Comparison of ENCODE assay signal across 8 cellular contexts in genomic region chr14:104436047-104436531, GRCh38.
DNase-seq lines count a peak whose midpoint lies in the region; ATAC-seq lines count a peak whose summit lies in the region.

No MANE protein-coding gene starts in this region.

- ATAC-seq in Right ventricle myocardium inferior (peak; percentile 89), GM18519 (IDR thresholded peaks at IDR 0.05; ENCODE audit: low FRiP score, unreplicated experiment) (no peak)

- no peak overlapping the region for H4K8ac ChIP-seq in trophoblast cell (ENCODE audit: low read depth, low read length)

- H2BK5ac ChIP-seq in trophoblast cell (ENCODE audit: low read depth, low read length, poor library complexity), result no peak overlapping the region

- no peak overlapping the region for H3K9ac ChIP-seq in trophoblast cell (ENCODE audit: low read length)

- no peak overlapping the region for H2BK120ac ChIP-seq in trophoblast cell (ENCODE audit: insufficient read depth, low read length, poor library complexity)

- H3K79me1 ChIP-seq in trophoblast cell (ENCODE audit: low read length), result no peaks in the 10 kb centered on the region

- peak overlapping the region; percentile 30 for H2AFZ ChIP-seq in trophoblast cell (ENCODE audit: insufficient read depth, low read length, poor library complexity)

- no CpG with 5 or more reads among the region's 18 CpGs for WGBS in trophoblast cell (ENCODE audit: extremely low coverage, insufficient coverage, insufficient read length)

- no peak overlapping the region for H3K23ac ChIP-seq in trophoblast cell (ENCODE audit: low read length)

- no peak overlapping the region for H2AK5ac ChIP-seq in trophoblast cell (ENCODE audit: low read length)

- H4K91ac ChIP-seq in trophoblast cell (ENCODE audit: low read depth, low read length), result no peak overlapping the region

- no peak overlapping the region for H3K4ac ChIP-seq in trophoblast cell (ENCODE audit: low read depth, low read length)

- H3K9me3 ChIP-seq in SJCRH30 (replicated peaks), result no peaks in the 10 kb centered on the region
- peaks cover 2% of the 10 kb centered on the region for H3K9me3 ChIP-seq in trophoblast cell (ENCODE audit: insufficient read depth, low read depth, low read length)

- no peaks in the 10 kb centered on the region for H3K27me3 ChIP-seq in SJCRH30
- no peaks in the 10 kb centered on the region for H3K27me3 ChIP-seq in trophoblast cell (ENCODE audit: insufficient read depth, low read length)

- no peak overlapping the region for H3K4me2 ChIP-seq in trophoblast cell (ENCODE audit: low read length)

- H3K4me3 ChIP-seq in SJCRH30 (peak overlapping the region; percentile 40), trophoblast cell (ENCODE audit: low read depth, low read length) (no peak overlapping the region)

- H3K27ac ChIP-seq in SJCRH30 (peak overlapping the region; percentile 1; the same call in 1 of the 2 replicates), trophoblast cell (ENCODE audit: low read depth, low read length) (no peak overlapping the region)

- peaks cover 10% of the 10 kb centered on the region; the same call in 1 of the 2 replicates for H3K4me1 ChIP-seq in SJCRH30
- H3K4me1 ChIP-seq in trophoblast cell (ENCODE audit: control insufficient read depth in 1 of 2, insufficient read depth in 2 of 2, low read length in 2 of 2), result peaks cover 5 to 6% of the 10 kb centered on the region in 2 experiments

- H3K36me3 ChIP-seq in SJCRH30 (no peaks in the 10 kb centered on the region), trophoblast cell (ENCODE audit: control insufficient read depth in 1 of 2, insufficient read depth in 2 of 2, low read length in 2 of 2) (no peaks in the 10 kb centered on the region)

- H2BK12ac ChIP-seq in trophoblast cell (ENCODE audit: low read length), result no peak overlapping the region

- no peak overlapping the region for H4K12ac ChIP-seq in trophoblast cell (ENCODE audit: low read depth, low read length)

- intact Hi-C loops in Right ventricle myocardium inferior (cut with DNase I), result no loop called here

- no peak overlapping the region for H3K14ac ChIP-seq in trophoblast cell (ENCODE audit: low read length)

- peak; percentile 70 for DNase-seq in Daoy (ENCODE audit: low read depth)
- peak; percentile 82 to 84 for DNase-seq in SJCRH30
- peak; percentile 84 for DNase-seq in Right ventricle myocardium inferior (ENCODE audit: missing footprints)
- no peak for DNase-seq in trophoblast cell
- DNase-seq in occipital lobe (lab: John Stamatoyannopoulos, UW), result no peak
- DNase-seq in activated naive CD4-positive, alpha-beta T cell treated with Interleukin-2 at 50 U/mL for 16 hours, result no peak
- no peak for DNase-seq in NCI-H82 treated with DMSO at 0.1 percent for 48 hours (lab: John Stamatoyannopoulos, UW; ENCODE audit: unreplicated experiment)

- no peaks in the 10 kb centered on the region for H3K79me2 ChIP-seq in trophoblast cell (ENCODE audit: control insufficient read depth, insufficient read depth, low read length, poor library complexity)

- no peak overlapping the region for H3K18ac ChIP-seq in trophoblast cell (ENCODE audit: low read length)

Comparison
In these comparisons a context has a peak if more than half of its experiments do, and no peak if none do; other contexts are left out.
1. DNase-seq: peak in Daoy (single experiment), SJCRH30 (2 of 2) and Right ventricle myocardium inferior (single experiment); none in trophoblast cell (0 of 2), occipital lobe (single experiment), activated naive CD4-positive, alpha-beta T cell treated with Interleukin-2 at 50 U/mL for 16 hours (single experiment) and NCI-H82 treated with DMSO at 0.1 percent for 48 hours (single experiment).